ENCODE assay signal across 21 cellular contexts in genomic region chr1:92690212-92690906, GRCh38.
DNase-seq lines count a peak whose midpoint lies in the region; ATAC-seq, FAIRE-seq and TF ChIP-seq lines count a peak whose summit lies in the region.
"Had no signal": no experiment of that assay in that cellular context is flagged by ENCODE, and none has a peak within 500 bp of the region (broad histone marks: within the 10 kb centered on the region; RNA-seq: fewer than 3 reads in every experiment).

No MANE protein-coding gene starts in this region.

- BruUV-seq in HepG2 (replicated peaks; lab: Mats Ljungman, UMichigan): no TSS peak

- H3K36me3 ChIP-seq in HepG2 (replicated peaks in 1 of 2; ENCODE audit: control insufficient read depth in 1 of 2, insufficient read depth in 2 of 2, low read length in 2 of 2): peaks cover 0 to 31% of the 10 kb centered on the region in 2 experiments; a peak in 2 of 5 replicates
- peaks cover 0 to 53% (median 19%) of the 10 kb centered on the region in 4 donors for H3K36me3 ChIP-seq in right lobe of liver

- no peaks in the 10 kb centered on the region for H4K20me1 ChIP-seq in HepG2 (ENCODE audit: insufficient read depth, low read length)

- CTCF ChIA-PET in HepG2 (lab: Yijun Ruan, JAX; ENCODE audit: low intra/inter-chr PET ratio, low total read pairs): no interaction called here
- CTCF ChIA-PET in activated CD4-positive, alpha-beta memory T cell treated with anti-CD3 and anti-CD28 coated beads for 36 hours (lab: Charles Lee): interaction anchor here (0.6 kb wide), 2 partner anchors 277 to 1271 kb away, joined by 3 to 4 read pairs; no protein-coding TSS in a partner anchor

- intact Hi-C loops in HepG2 (cut with micrococcal nuclease; ENCODE audit: unreplicated experiment) (no loop called here), right lobe of liver (cut with DNase I) (no loop called here)
- intact Hi-C loops in activated CD4-positive, alpha-beta memory T cell treated with anti-CD3 and anti-CD28 coated beads for 36 hours (cut with micrococcal nuclease): no loop called here

- no peaks in the 10 kb centered on the region for H3K27me3 ChIP-seq in HepG2 (ENCODE audit: control insufficient read depth in 1 of 2, insufficient read depth in 2 of 2, low read length in 2 of 2)
- no peaks in the 10 kb centered on the region for H3K27me3 ChIP-seq in right lobe of liver

- H2AFZ ChIP-seq in HepG2 (ENCODE audit: low read length): no peak overlapping the region
- H2AFZ ChIP-seq: GM23248 had no signal

- TF ChIP-seq CTCF in HepG2 (CRISPR knock-in tag; IDR thresholded peaks at IDR 0.05): no peak
- TF ChIP-seq CTCF in right lobe of liver (IDR thresholded peaks at IDR 0.05): no peak
- TF ChIP-seq CTCF in choroid plexus epithelial cell (conservative IDR thresholded peaks at IDR 0.05; ENCODE audit: low read depth, low read length): no peak

- H3K9me3 Mint-ChIP-seq in activated CD4-positive, alpha-beta memory T cell treated with anti-CD3 and anti-CD28 coated beads for 36 hours: peaks cover 5% of the 10 kb centered on the region
- H3K9me3 Mint-ChIP-seq: CD4-positive, alpha-beta T cell had no signal

- no peaks in the 10 kb centered on the region for H3K27me3 Mint-ChIP-seq in activated CD4-positive, alpha-beta memory T cell treated with anti-CD3 and anti-CD28 coated beads for 36 hours
- H3K27me3 Mint-ChIP-seq: CD4-positive, alpha-beta T cell had no signal

- in situ Hi-C loops in HepG2 (cut with HindIII; ENCODE audit: extremely low pct_ligation_motif_present, low pct_unique_long_range_greater_than_20kb): no loop called here

- DNase-seq in NCI-H2029 (lab: John Stamatoyannopoulos, UW) (peak; percentile 3), NCI-H2029 treated with DMSO at 0.1 percent for 48 hours (lab: John Stamatoyannopoulos, UW) (no peak), HepG2 (ENCODE audit: low spot score) (no peak), right lobe of liver (no peak), choroid plexus epithelial cell (ENCODE audit: low read depth) (peak; percentile 13), hepatic stellate cell (ENCODE audit: low spot score) (no peak)
- no peak for DNase-seq in activated CD4-positive, alpha-beta memory T cell treated with anti-CD3 and anti-CD28 coated beads for 36 hours
- DNase-seq: AML-193; Caco-2; CD4-positive, alpha-beta T cell; GM23248 had no signal

- H3K79me2 ChIP-seq in HepG2 (ENCODE audit: insufficient read depth, low read length): no peaks in the 10 kb centered on the region

- H3K9me3 ChIP-seq in HepG2 (ENCODE audit: low read length): no peaks in the 10 kb centered on the region
- H3K9me3 ChIP-seq in right lobe of liver: no peaks in the 10 kb centered on the region
- H3K9me3 ChIP-seq: A549, Caco-2, HAP-1 had no signal

- H3K27ac Mint-ChIP-seq in activated CD4-positive, alpha-beta memory T cell treated with anti-CD3 and anti-CD28 coated beads for 36 hours: no peak overlapping the region
- H3K27ac Mint-ChIP-seq: CD4-positive, alpha-beta T cell had no signal

- no peak overlapping the region for H3K9ac ChIP-seq in HepG2 (ENCODE audit: insufficient read depth, low read depth, low read length)
- H3K9ac ChIP-seq: GM23248 had no signal

- peaks cover 8% of the 10 kb centered on the region for H3K4me1 Mint-ChIP-seq in activated CD4-positive, alpha-beta memory T cell treated with anti-CD3 and anti-CD28 coated beads for 36 hours (ENCODE audit: low read depth)

- H3K4me3 Mint-ChIP-seq in activated CD4-positive, alpha-beta memory T cell treated with anti-CD3 and anti-CD28 coated beads for 36 hours: no peak overlapping the region
- H3K4me3 Mint-ChIP-seq: CD4-positive, alpha-beta T cell had no signal

- POLR2A ChIA-PET in HepG2 (lab: Yijun Ruan, JAX): no interaction called here
- POLR2A ChIA-PET in activated CD4-positive, alpha-beta memory T cell treated with anti-CD3 and anti-CD28 coated beads for 36 hours (lab: Charles Lee): no interaction called here

- no peaks in the 10 kb centered on the region for H3K4me1 ChIP-seq in HepG2 (ENCODE audit: insufficient read depth, low read length)
- no peaks in the 10 kb centered on the region for H3K4me1 ChIP-seq in right lobe of liver
- H3K4me1 ChIP-seq: A549, Caco-2, HAP-1 had no signal

- no peak for FAIRE-seq in HepG2 (lab: Jason Lieb, UNC)
- FAIRE-seq: A549, D721Med, G401.6, GM12891, GM18507, HTR-8/SVneo had no signal

- TF ChIP-seq EP300 in HepG2 (IDR thresholded peaks at IDR 0.05; ENCODE audit: low read depth in 2 of 2, low read length in 2 of 2) (no peak), HepG2 (CRISPR knock-in tag; IDR thresholded peaks at IDR 0.05; ENCODE audit: borderline replicate concordance) (no peak)

- no peaks in the 10 kb centered on the region for H3K36me3 Mint-ChIP-seq in activated CD4-positive, alpha-beta memory T cell treated with anti-CD3 and anti-CD28 coated beads for 36 hours

- H3K27ac ChIP-seq in HepG2 (ENCODE audit: extremely low read length, insufficient read depth, low read length): no peak overlapping the region
- H3K27ac ChIP-seq in right lobe of liver: no peak overlapping the region
- H3K27ac ChIP-seq: 22Rv1, A549, C4-2B, GM23248 had no signal

- ATAC-seq in HepG2: no peak
- no peak for ATAC-seq in right lobe of liver
- no peak for ATAC-seq in HG03342 (IDR thresholded peaks at IDR 0.05; ENCODE audit: unreplicated experiment)
- ATAC-seq: A549 had no signal

- WGBS in HepG2 (ENCODE audit: low lambda C conversion rate): 93% methylated on average over 3 of the region's 3 CpGs
- 90% methylated on average over 3 of the region's 3 CpGs for WGBS in right lobe of liver (ENCODE audit: insufficient coverage, low coverage, low lambda C conversion rate, missing lambda C conversion rate)

- no peak overlapping the region for H3K4me3 ChIP-seq in HepG2 (replicated peaks in 1 of 3; ENCODE audit: insufficient read depth in 1 of 3, low read depth in 2 of 3, low read length in 3 of 3)
- no peak overlapping the region for H3K4me3 ChIP-seq in right lobe of liver
- H3K4me3 ChIP-seq in choroid plexus epithelial cell (ENCODE audit: low read depth, low read length): no peak overlapping the region
- H3K4me3 ChIP-seq: A549, GM23248, HAP-1 had no signal

- no peak overlapping the region for H3K4me2 ChIP-seq in HepG2 (ENCODE audit: low read depth, low read length)
- H3K4me2 ChIP-seq: A549 had no signal

- no peak for TF ChIP-seq RAD21 in HepG2 (CRISPR knock-in tag; IDR thresholded peaks at IDR 0.05)

- TF ChIP-seq POLR2A in HepG2 (IDR thresholded peaks at IDR 0.05; ENCODE audit: insufficient read depth in 1 of 2, low read depth in 2 of 2, low read length in 2 of 2) (no peak), right lobe of liver (IDR thresholded peaks at IDR 0.05) (no peak)

TF ChIP-seq in HepG2, 621 proteins besides CTCF, POLR2A, EP300 and RAD21:
- TF ChIP-seq FUBP1 (CRISPR knock-in tag; IDR thresholded peaks at IDR 0.05; ENCODE audit: borderline replicate concordance) (no peak), MAF1 (CRISPR knock-in tag; IDR thresholded peaks at IDR 0.05; ENCODE audit: borderline replicate concordance) (no peak), CEBPB (IDR thresholded peaks at IDR 0.05; ENCODE audit: borderline replicate concordance, low read depth, low read length) (peak; percentile 31; the same call in 1 of the 2 replicates), NFYB (CRISPR knock-in tag; IDR thresholded peaks at IDR 0.05) (no peak)
TF ChIP-seq in HepG2: peak in this region for 1.

Comparison
In these comparisons a context has a peak if more than half of its experiments do, and no peak if none do; other contexts are left out.
1. DNase-seq: peak in NCI-H2029 (single experiment) and choroid plexus epithelial cell (single experiment); none in NCI-H2029 treated with DMSO at 0.1 percent for 48 hours (single experiment), HepG2 (single experiment), right lobe of liver (0 of 3), hepatic stellate cell (single experiment) and activated CD4-positive, alpha-beta memory T cell treated with anti-CD3 and anti-CD28 coated beads for 36 hours (single experiment).